ENCODE assay signal across 1 cellular context in the genomic region with DNA sequence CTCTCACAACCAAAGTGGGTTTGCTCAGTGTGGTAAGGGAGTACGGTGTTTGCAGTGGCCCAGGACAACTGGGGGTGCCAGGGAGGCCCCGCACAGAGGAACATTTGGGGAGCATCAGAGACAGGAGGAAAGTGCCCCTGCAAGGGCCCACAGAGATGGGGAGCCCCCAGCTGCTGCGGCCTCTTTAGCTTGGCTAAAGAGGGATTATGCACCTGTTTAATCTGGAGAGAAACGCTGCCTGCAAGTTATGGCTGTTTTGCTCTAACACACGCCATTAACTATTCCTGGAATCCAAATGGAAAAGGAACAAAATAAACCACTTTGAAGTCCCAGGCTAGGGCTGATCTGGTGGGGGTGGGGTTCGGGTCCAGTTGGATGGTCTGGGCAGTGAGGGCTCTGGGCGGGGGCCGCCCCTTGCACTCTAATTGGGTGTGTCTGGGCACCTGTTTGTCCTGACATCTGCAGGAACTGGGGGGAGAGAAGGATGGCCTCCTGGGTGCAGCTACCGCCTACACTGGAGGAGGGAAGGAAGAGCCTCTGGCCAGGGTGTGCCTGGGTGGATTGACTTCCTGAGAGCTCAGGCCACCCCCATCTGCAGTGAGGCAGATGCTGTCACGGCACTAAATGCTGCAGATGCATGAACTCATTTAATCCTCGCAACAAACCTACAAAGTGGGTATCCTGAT.
TF ChIP-seq lines count a peak whose summit lies in the region.

No MANE protein-coding gene starts in this region.

TF ChIP-seq in IMR-90, 13 proteins besides CTCF, POLR2A, EP300 and RAD21 (continued from another document):
- TF ChIP-seq, protein P1, sequence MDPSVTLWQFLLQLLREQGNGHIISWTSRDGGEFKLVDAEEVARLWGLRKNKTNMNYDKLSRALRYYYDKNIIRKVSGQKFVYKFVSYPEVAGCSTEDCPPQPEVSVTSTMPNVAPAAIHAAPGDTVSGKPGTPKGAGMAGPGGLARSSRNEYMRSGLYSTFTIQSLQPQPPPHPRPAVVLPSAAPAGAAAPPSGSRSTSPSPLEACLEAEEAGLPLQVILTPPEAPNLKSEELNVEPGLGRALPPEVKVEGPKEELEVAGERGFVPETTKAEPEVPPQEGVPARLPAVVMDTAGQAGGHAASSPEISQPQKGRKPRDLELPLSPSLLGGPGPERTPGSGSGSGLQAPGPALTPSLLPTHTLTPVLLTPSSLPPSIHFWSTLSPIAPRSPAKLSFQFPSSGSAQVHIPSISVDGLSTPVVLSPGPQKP (IDR thresholded peaks at IDR 0.05; ENCODE audit: borderline replicate concordance, low read depth, low read length): no peak
TF ChIP-seq in IMR-90: peak in this region for 0.
